17 cellular contexts compared by ENCODE assay signal in the genomic region with DNA sequence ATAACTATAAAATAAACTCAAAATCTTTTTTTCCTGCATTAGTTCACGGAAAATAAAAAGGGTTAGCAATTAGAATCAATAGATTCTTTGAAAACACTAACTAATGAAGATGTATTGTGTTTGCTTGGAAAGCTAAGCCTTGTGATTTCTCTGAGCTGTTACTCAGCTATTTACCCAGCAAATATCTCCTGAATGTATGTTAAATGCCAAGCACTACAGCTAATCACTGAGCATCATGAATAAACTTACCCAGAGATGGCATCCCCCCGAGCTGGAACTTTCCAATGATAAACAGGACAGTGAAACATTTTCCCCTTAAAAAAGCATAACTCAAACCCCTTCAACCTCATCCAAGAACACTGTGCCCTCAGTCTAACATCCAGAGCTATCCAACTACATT.
"Had no signal": no experiment of that assay in that cellular context is flagged by ENCODE, and none has a peak within 500 bp of the region (broad histone marks: within the 10 kb centered on the region; RNA-seq: fewer than 3 reads in every experiment).

No MANE protein-coding gene starts in this region.

- H3K27ac ChIP-seq: epithelial cell of prostate, esophagus muscularis mucosa, ovary had no signal

- ATAC-seq: effector memory CD8-positive, alpha-beta T cell; left colon; left ventricle myocardium superior; mucosa of descending colon; naive thymus-derived CD8-positive, alpha-beta T cell; right cardiac atrium had no signal

- H3K4me2 ChIP-seq: smooth muscle cell had no signal

- H3K4me1 Mint-ChIP-seq: naive thymus-derived CD8-positive, alpha-beta T cell; neural crest cell had no signal

- H3K27ac Mint-ChIP-seq: dendritic cell treated with granulocyte-macrophage colony-stimulating factor and Interleukin-4, amounts not matched to agents 40 ng/mL and 50 ng/mL, for 4 days; effector memory CD8-positive, alpha-beta T cell; naive thymus-derived CD8-positive, alpha-beta T cell had no signal

- H3K27me3 Mint-ChIP-seq: dendritic cell treated with granulocyte-macrophage colony-stimulating factor and Interleukin-4, amounts not matched to agents 40 ng/mL and 50 ng/mL, for 4 days; effector memory CD8-positive, alpha-beta T cell; naive thymus-derived CD8-positive, alpha-beta T cell had no signal

- H3K27me3 ChIP-seq: esophagus muscularis mucosa, ovary had no signal

- DNase-seq: effector memory CD8-positive, alpha-beta T cell; foreskin fibroblast; left colon; left ventricle myocardium superior; mucosa of descending colon; naive thymus-derived CD8-positive, alpha-beta T cell; nucleus accumbens; ovary; right cardiac atrium; stimulated activated CD4-positive, alpha-beta T cell treated with anti-CD3 and anti-CD28 coated beads, Interleukin-2, amount 100 ng/mL, for 48 hours; stimulated activated naive CD4-positive, alpha-beta T cell treated with Interleukin-2 at 50 U/mL for 16 hours had no signal

- H3K36me3 Mint-ChIP-seq: naive thymus-derived CD8-positive, alpha-beta T cell had no signal

- H3K9me3 Mint-ChIP-seq: dendritic cell treated with granulocyte-macrophage colony-stimulating factor and Interleukin-4, amounts not matched to agents 40 ng/mL and 50 ng/mL, for 4 days; effector memory CD8-positive, alpha-beta T cell; naive thymus-derived CD8-positive, alpha-beta T cell; neural crest cell had no signal

- H3K4me3 ChIP-seq: esophagus muscularis mucosa, lung, mucosa of descending colon, ovary, smooth muscle cell had no signal

- H3K36me3 ChIP-seq: esophagus muscularis mucosa, ovary had no signal

- H3K4me3 Mint-ChIP-seq: dendritic cell treated with granulocyte-macrophage colony-stimulating factor and Interleukin-4, amounts not matched to agents 40 ng/mL and 50 ng/mL, for 4 days; effector memory CD8-positive, alpha-beta T cell; naive thymus-derived CD8-positive, alpha-beta T cell; neural crest cell had no signal
